18 cellular contexts compared by ENCODE assay signal in genomic region chr15:40249477-40250303, GRCh38. TPM values are rescaled to one million over a fixed set of nuclear protein-coding genes. Genes with fewer than 3 reads are reported as not detected.
DNase-seq lines count a peak whose midpoint lies in the region; ATAC-seq, FAIRE-seq and TF ChIP-seq lines count a peak whose summit lies in the region.
"Had no signal": no experiment of that assay in that cellular context is flagged by ENCODE, and none has a peak within 500 bp of the region (broad histone marks: within the 10 kb centered on the region; RNA-seq: fewer than 3 reads in every experiment).

No MANE protein-coding gene starts in this region.

- no peaks in the 10 kb centered on the region for H3K9me3 Mint-ChIP-seq in natural killer cell treated with Interleukin-12 subunit alpha and Interleukin-12 subunit beta and Interleukin-15 and Interleukin-18, amount 100 ng/mL, for 72 hours
- no peaks in the 10 kb centered on the region for H3K9me3 Mint-ChIP-seq in activated T-cell treated with anti-CD3 and anti-CD28 coated beads, Interleukin-2, amount 50 U/mL, for 4 hours
- H3K9me3 Mint-ChIP-seq: memory B cell had no signal

- TF ChIP-seq RAD21 in HepG2 (CRISPR knock-in tag; IDR thresholded peaks at IDR 0.05) (no peak), K562 (CRISPR knock-in tag; conservative IDR thresholded peaks at IDR 0.05 in 1 of 2, IDR thresholded peaks at IDR 0.05 in 1 of 2) (no peak)

- H2AFZ ChIP-seq in HepG2 (ENCODE audit: low read length) (no peak overlapping the region), K562 (ENCODE audit: low read depth, low read length) (no peak overlapping the region)

- H3K4me1 ChIP-seq in right lobe of liver (peaks cover 0 to 14% (median 5%) of the 10 kb centered on the region in 4 donors), HepG2 (ENCODE audit: insufficient read depth, low read length) (peaks cover 27% of the 10 kb centered on the region), K562 (replicated peaks in 1 of 2; ENCODE audit: control insufficient read depth in 2 of 2, insufficient read depth in 2 of 2, low read length in 2 of 2) (peaks cover 4 to 18% of the 10 kb centered on the region in 2 experiments; a peak in 3 of 5 replicates), right atrium auricular region (peaks cover 0 to 47% of the 10 kb centered on the region in 2 donors), aorta (ENCODE audit: control insufficient read depth in 1 of 2, insufficient read depth in 2 of 2, low read length in 2 of 2) (no peaks in the 10 kb centered on the region)
- H3K4me1 ChIP-seq: A549 had no signal

- TF ChIP-seq CTCF in right lobe of liver (IDR thresholded peaks at IDR 0.05) (no peak), HepG2 (CRISPR knock-in tag; IDR thresholded peaks at IDR 0.05) (no peak), K562 (IDR thresholded peaks at IDR 0.05 in 2 of 3, conservative IDR thresholded peaks at IDR 0.05 in 1 of 3; ENCODE audit: insufficient read depth in 2 of 3, low read depth in 1 of 3, low read length in 3 of 3) (no peak), right atrium auricular region (IDR thresholded peaks at IDR 0.05) (no peak)

- no peaks in the 10 kb centered on the region for H3K9me1 ChIP-seq in K562 (ENCODE audit: control insufficient read depth, insufficient read depth, low read length)

- intact Hi-C loops in right lobe of liver (cut with DNase I) (no loop called here), HepG2 (cut with micrococcal nuclease; ENCODE audit: unreplicated experiment) (no loop called here), K562 (cut with micrococcal nuclease) (no loop called here), aorta (cut with DNase I) (loop anchor here in 1 of 2 donors (10.0 kb wide), 1 partner anchor 65 kb away; no protein-coding TSS in a partner anchor)

- TF ChIP-seq POLR2A in right lobe of liver (IDR thresholded peaks at IDR 0.05): no peak
- no peak for TF ChIP-seq POLR2A in HepG2 (IDR thresholded peaks at IDR 0.05; ENCODE audit: insufficient read depth in 1 of 2, low read depth in 2 of 2, low read length in 2 of 2)
- TF ChIP-seq POLR2A in K562 (conservative IDR thresholded peaks at IDR 0.05): no peak

- peaks cover 13 to 14% of the 10 kb centered on the region in 2 donors for H3K4me1 Mint-ChIP-seq in natural killer cell treated with Interleukin-12 subunit alpha and Interleukin-12 subunit beta and Interleukin-15 and Interleukin-18, amount 100 ng/mL, for 72 hours (ENCODE audit: low read depth in 2 of 2)
- peaks cover 8% of the 10 kb centered on the region for H3K4me1 Mint-ChIP-seq in activated T-cell treated with anti-CD3 and anti-CD28 coated beads, Interleukin-2, amount 50 U/mL, for 4 hours (ENCODE audit: low read depth)

- no peak for FAIRE-seq in HepG2 (lab: Jason Lieb, UNC)
- no peak for FAIRE-seq in K562 (lab: Jason Lieb, UNC)
- FAIRE-seq: A549, D721Med, urothelium cell line had no signal

- H3K36me3 Mint-ChIP-seq in natural killer cell treated with Interleukin-12 subunit alpha and Interleukin-12 subunit beta and Interleukin-15 and Interleukin-18, amount 100 ng/mL, for 72 hours: no peaks in the 10 kb centered on the region
- no peaks in the 10 kb centered on the region for H3K36me3 Mint-ChIP-seq in activated T-cell treated with anti-CD3 and anti-CD28 coated beads, Interleukin-2, amount 50 U/mL, for 4 hours (ENCODE audit: insufficient read depth)
- H3K36me3 Mint-ChIP-seq: memory B cell had no signal

- CTCF ChIA-PET in HepG2 (lab: Yijun Ruan, JAX; ENCODE audit: low intra/inter-chr PET ratio, low total read pairs) (interaction anchor here (2.0 kb wide), 1 partner anchor 25 kb away, joined by 5 read pairs; no protein-coding TSS in a partner anchor), K562 (lab: Yijun Ruan, JAX; ENCODE audit: low intra/inter-chr PET ratio) (interaction anchor here (1.3 kb wide), 1 partner anchor 25 kb away, joined by 3 read pairs; no protein-coding TSS in a partner anchor)

- peaks cover 8 to 16% of the 10 kb centered on the region in 2 donors for H3K27me3 Mint-ChIP-seq in natural killer cell treated with Interleukin-12 subunit alpha and Interleukin-12 subunit beta and Interleukin-15 and Interleukin-18, amount 100 ng/mL, for 72 hours
- peaks cover 28% of the 10 kb centered on the region for H3K27me3 Mint-ChIP-seq in activated T-cell treated with anti-CD3 and anti-CD28 coated beads, Interleukin-2, amount 50 U/mL, for 4 hours (ENCODE audit: low read depth)

- 34% methylated on average over 2 of the region's 11 CpGs for WGBS in right lobe of liver (ENCODE audit: insufficient coverage, low coverage, low lambda C conversion rate, missing lambda C conversion rate)
- WGBS in HepG2 (ENCODE audit: low lambda C conversion rate): 10% methylated on average over 9 of the region's 11 CpGs
- 4% methylated on average over 11 of the region's 11 CpGs for WGBS in K562 (ENCODE audit: insufficient coverage, low coverage, missing lambda C conversion rate)
- WGBS in aorta, 2 donors: 36 to 43% methylated on average over 11 of the region's 11 CpGs

- TF ChIP-seq EP300 in HepG2 (IDR thresholded peaks at IDR 0.05; ENCODE audit: low read depth in 2 of 2, low read length in 2 of 2): no peak
- no peak for TF ChIP-seq EP300 in HepG2 (CRISPR knock-in tag; IDR thresholded peaks at IDR 0.05; ENCODE audit: borderline replicate concordance)
- no peak for TF ChIP-seq EP300 in K562 (IDR thresholded peaks at IDR 0.05; ENCODE audit: low read length)

- DNase-seq in right lobe of liver (peak in 2 of 3 donors; percentile 14 to 31), HepG2 (ENCODE audit: low spot score) (no peak), K562 (ENCODE audit: extremely low read depth in 1 of 4, low spot score in 3 of 4) (no peak), right atrium auricular region (ENCODE audit: low spot score) (no peak), aorta (peak; percentile 37 to 49)
- DNase-seq in natural killer cell treated with Interleukin-12 subunit alpha and Interleukin-12 subunit beta and Interleukin-15 and Interleukin-18, amount 100 ng/mL, for 72 hours (ENCODE audit: low spot score): no peak
- DNase-seq in activated T-cell treated with anti-CD3 and anti-CD28 coated beads, Interleukin-2, amount 50 U/mL, for 4 hours: no peak
- DNase-seq: activated CD4-positive, CD25-positive, alpha-beta regulatory T cell treated with anti-CD3 and anti-CD28 coated beads, Interleukin-2, amount 50 U/mL, for 72 hours; activated T-cell treated with anti-CD3 and anti-CD28 coated beads, Interleukin-2, amount 50 U/mL, for 48 hours; body of pancreas; NCI-H524 treated with DMSO at 0.1 percent for 48 hours had no signal

- in situ Hi-C loops in HepG2 (cut with HindIII; ENCODE audit: extremely low pct_ligation_motif_present, low pct_unique_long_range_greater_than_20kb): no loop called here
- in situ Hi-C loops in K562 (cut with MboI): no loop called here

- no peak for ATAC-seq in right lobe of liver
- ATAC-seq in HepG2: no peak
- no peak; the same call in 2 of the 3 replicates for ATAC-seq in K562
- ATAC-seq in aorta (ENCODE audit: low FRiP score): no peak
- no peak for ATAC-seq in natural killer cell treated with Interleukin-12 subunit alpha and Interleukin-12 subunit beta and Interleukin-15 and Interleukin-18, amount 100 ng/mL, for 72 hours
- ATAC-seq in activated T-cell treated with anti-CD3 and anti-CD28 coated beads, Interleukin-2, amount 50 U/mL, for 4 hours: no peak
- ATAC-seq in HG03571 (IDR thresholded peaks at IDR 0.05; ENCODE audit: unreplicated experiment): no peak
- ATAC-seq: A549, body of pancreas had no signal

- POLR2A ChIA-PET in HepG2 (lab: Yijun Ruan, JAX) (no interaction called here), K562 (lab: Yijun Ruan, JAX) (interaction anchor here (0.9 to 1.4 kb wide), 3 partner anchors 8 to 17 kb away, joined by 3 to 6 read pairs (median 4); partner anchors contain the start of gene PAK6)

- H3K9ac ChIP-seq in HepG2 (ENCODE audit: insufficient read depth, low read depth, low read length): no peak overlapping the region
- peak overlapping the region in 1 of 2 experiments; percentile 33; a peak in 1 of 4 replicates for H3K9ac ChIP-seq in K562 (ENCODE audit: insufficient read depth in 1 of 2, low read depth in 2 of 2, low read length in 2 of 2)

- H3K4me3 ChIP-seq in right lobe of liver (no peak overlapping the region), HepG2 (replicated peaks in 1 of 3; ENCODE audit: insufficient read depth in 1 of 3, low read depth in 2 of 3, low read length in 3 of 3) (no peak overlapping the region), K562 (no peak overlapping the region), right atrium auricular region (no peak overlapping the region), aorta (ENCODE audit: low read length in 2 of 2) (no peak overlapping the region)
- H3K4me3 ChIP-seq: A549, body of pancreas, ovary, SK-N-MC had no signal

- H3K9me3 ChIP-seq in right lobe of liver: no peaks in the 10 kb centered on the region
- H3K9me3 ChIP-seq in HepG2 (ENCODE audit: low read length): no peaks in the 10 kb centered on the region
- H3K9me3 ChIP-seq in K562 (replicated peaks; ENCODE audit: control insufficient read depth, insufficient read depth, low read depth, low read length): no peaks in the 10 kb centered on the region
- no peaks in the 10 kb centered on the region for H3K9me3 ChIP-seq in right atrium auricular region
- no peaks in the 10 kb centered on the region for H3K9me3 ChIP-seq in aorta (ENCODE audit: control insufficient read depth, low read length)
- H3K9me3 ChIP-seq: A549, body of pancreas, ovary had no signal

- H3K27me3 ChIP-seq in right lobe of liver: peaks cover 0 to 17% of the 10 kb centered on the region in 2 donors
- peaks cover 1 to 62% of the 10 kb centered on the region in 2 experiments; a peak in 4 of 5 replicates for H3K27me3 ChIP-seq in HepG2 (ENCODE audit: control insufficient read depth in 1 of 2, insufficient read depth in 2 of 2, low read length in 2 of 2)
- peaks cover 2 to 32% of the 10 kb centered on the region in 2 experiments; a peak in 3 of 5 replicates for H3K27me3 ChIP-seq in K562 (ENCODE audit: control insufficient read depth in 2 of 2, insufficient read depth in 2 of 2, low read length in 2 of 2)
- no peaks in the 10 kb centered on the region for H3K27me3 ChIP-seq in right atrium auricular region
- no peaks in the 10 kb centered on the region for H3K27me3 ChIP-seq in aorta (ENCODE audit: control insufficient read depth in 1 of 2, insufficient read depth in 2 of 2, low read length in 1 of 2)
- H3K27me3 ChIP-seq: body of pancreas, ovary had no signal

- H3K27ac Mint-ChIP-seq in natural killer cell treated with Interleukin-12 subunit alpha and Interleukin-12 subunit beta and Interleukin-15 and Interleukin-18, amount 100 ng/mL, for 72 hours: no peak overlapping the region
- H3K27ac Mint-ChIP-seq: memory B cell had no signal

- H3K79me2 ChIP-seq in HepG2 (ENCODE audit: insufficient read depth, low read length): no peaks in the 10 kb centered on the region
- no peaks in the 10 kb centered on the region for H3K79me2 ChIP-seq in K562 (ENCODE audit: control insufficient read depth, insufficient read depth, low read length)

- H3K36me3 ChIP-seq in right lobe of liver (no peaks in the 10 kb centered on the region), HepG2 (replicated peaks in 1 of 2; ENCODE audit: control insufficient read depth in 1 of 2, insufficient read depth in 2 of 2, low read length in 2 of 2) (no peaks in the 10 kb centered on the region), K562 (ENCODE audit: control insufficient read depth, insufficient read depth, low read length) (no peaks in the 10 kb centered on the region), right atrium auricular region (no peaks in the 10 kb centered on the region), aorta (ENCODE audit: control insufficient read depth in 1 of 2, insufficient read depth in 2 of 2, low read length in 1 of 2) (no peaks in the 10 kb centered on the region)
- H3K36me3 ChIP-seq: ovary had no signal

- H4K20me1 ChIP-seq in HepG2 (ENCODE audit: insufficient read depth, low read length) (no peaks in the 10 kb centered on the region), K562 (replicated peaks; ENCODE audit: control insufficient read depth, insufficient read depth, low read length) (no peaks in the 10 kb centered on the region)

- BruUV-seq in HepG2 (replicated peaks; lab: Mats Ljungman, UMichigan) (no TSS peak), K562 (replicated peaks; lab: Mats Ljungman, UMichigan) (no TSS peak)

- no peak overlapping the region for H3K27ac ChIP-seq in right lobe of liver
- no peak overlapping the region for H3K27ac ChIP-seq in HepG2 (ENCODE audit: extremely low read length, insufficient read depth, low read length)
- H3K27ac ChIP-seq in K562 (ENCODE audit: extremely low read depth, low read depth, low read length): no peak overlapping the region
- peak overlapping the region; percentile 38 to 42 for H3K27ac ChIP-seq in right atrium auricular region
- H3K27ac ChIP-seq in aorta (ENCODE audit: low read depth in 1 of 2, low read length in 2 of 2): no peak overlapping the region
- H3K27ac ChIP-seq: A549, body of pancreas, ovary, SK-N-MC had no signal

- no peak overlapping the region for H3K4me3 Mint-ChIP-seq in natural killer cell treated with Interleukin-12 subunit alpha and Interleukin-12 subunit beta and Interleukin-15 and Interleukin-18, amount 100 ng/mL, for 72 hours
- H3K4me3 Mint-ChIP-seq in activated T-cell treated with anti-CD3 and anti-CD28 coated beads, Interleukin-2, amount 50 U/mL, for 4 hours: no peak overlapping the region
- H3K4me3 Mint-ChIP-seq: memory B cell had no signal

- H3K4me2 ChIP-seq in HepG2 (ENCODE audit: low read depth, low read length) (no peak overlapping the region), K562 (ENCODE audit: insufficient read depth, low read length) (no peak overlapping the region)
- H3K4me2 ChIP-seq: A549 had no signal

RNA-seq across cellular contexts. Expression of gene PAK6, which starts 10.8 kb away (rescaled TPM):
- total RNA-seq in right lobe of liver (under 1 TPM in 4 of 6 experiments, not detected in 2; 0.05 to 0.19 (median 0.10) TPM), HepG2 (2016; rRNA removed; fragmentation: Illumina TruSeq; extraction: Trizol) (0.07 TPM in 1 of 2 replicates, not detected in the other), K562 (2014; rRNA removed) (0.08 and 0.09 TPM in 2 replicates), K562 (2014; rRNA removed; fragmentation: Illumina TruSeq; extraction: Trizol) (0.22 TPM in 1 of 2 replicates, not detected in the other), K562 (2015; rRNA removed; fragmentation: Illumina TruSeq; extraction: Trizol) (0.08 TPM in 1 of 2 replicates, not detected in the other), K562 (2021) (0.20 and 0.47 TPM in 2 replicates), right atrium auricular region (10 to 100 TPM; 15.3 to 32.5 TPM), aorta (under 1 TPM; 0.81 to 0.91 TPM)
- total RNA-seq in HepG2 (2016; cell fraction: cytosol; rRNA removed; fragmentation: Illumina TruSeq; extraction: Trizol; ENCODE audit: low read depth): not detected in 2 replicates
- 0.09 TPM in 1 of 2 replicates, not detected in the other for total RNA-seq in HepG2 (2016; cell fraction: insoluble cytoplasmic fraction; rRNA removed; fragmentation: Illumina TruSeq; extraction: Trizol)
- total RNA-seq in HepG2 (2016; cell fraction: membrane; rRNA removed; fragmentation: Illumina TruSeq; extraction: Trizol): not detected in 2 replicates
- total RNA-seq in HepG2 (2016; cell fraction: nucleus; rRNA removed; fragmentation: Illumina TruSeq; extraction: Trizol): not detected in 2 replicates
- polyA plus RNA-seq in HepG2 (2011; rRNA removed) (0.10 TPM in 1 of 2 replicates, not detected in the other), K562 (2011; rRNA removed) (0.28 and 0.74 TPM in 2 replicates), K562 (2014; fragmentation: Illumina TruSeq; extraction: Trizol) (0.16 and 0.33 TPM in 2 replicates), K562 (2014; fragmentation: Nextera tagmentation; extraction: Ambion mirVana) (under 1 TPM in 1 of 2 experiments, not detected in 1; 0.03 TPM), K562 (2014; rRNA removed) (0.04 and 0.07 TPM in 2 replicates), aorta (not detected)
- 0.13 TPM in 1 of 2 replicates, not detected in the other for polyA plus RNA-seq in HepG2 (2011; cell fraction: cytosol; rRNA removed)
- 0.11 TPM in 1 of 2 replicates, not detected in the other for polyA plus RNA-seq in HepG2 (2011; cell fraction: nucleus; rRNA removed)
- polyA plus RNA-seq in HepG2 (2012): not detected in 2 replicates
- polyA plus RNA-seq in HepG2 (2016; cell fraction: cytosol; fragmentation: Illumina TruSeq; extraction: Trizol; ENCODE audit: low read depth): not detected in 2 replicates
- polyA plus RNA-seq in HepG2 (2016; cell fraction: insoluble cytoplasmic fraction; fragmentation: Illumina TruSeq; extraction: Trizol; ENCODE audit: low read depth): not detected in 2 replicates
- polyA plus RNA-seq in HepG2 (2016; cell fraction: membrane; fragmentation: Illumina TruSeq; extraction: Trizol; ENCODE audit: low read depth): not detected in 2 replicates
- polyA plus RNA-seq in HepG2 (2016; cell fraction: nucleus; fragmentation: Illumina TruSeq; extraction: Trizol; ENCODE audit: insufficient read depth, low read depth): 0.22 TPM in 1 of 2 replicates, not detected in the other
- polyA minus RNA-seq in HepG2 (2011; rRNA and poly(A)+ RNA removed; ENCODE audit: low replicate concordance): 0.23 TPM in 1 of 2 replicates, not detected in the other
- not detected in 2 replicates for polyA minus RNA-seq in HepG2 (2011; cell fraction: cytosol; rRNA and poly(A)+ RNA removed)
- 0.52 TPM in 1 of 2 replicates, not detected in the other for polyA minus RNA-seq in HepG2 (2011; cell fraction: nucleus; rRNA and poly(A)+ RNA removed)
- 0.25 and 1.3 TPM in 2 replicates for total RNA-seq in K562 (2011; cell fraction: chromatin; rRNA removed; ENCODE audit: low replicate concordance)
- 0.66 and 1.8 TPM in 2 replicates for total RNA-seq in K562 (2011; cell fraction: nucleolus; rRNA removed)
- 0.15 and 1.8 TPM in 2 replicates for total RNA-seq in K562 (2011; cell fraction: nucleoplasm; rRNA removed)
- 0.25 and 2.2 TPM in 2 replicates for polyA plus RNA-seq in K562 (2011; cell fraction: cytosol; rRNA removed)
- 0.18 and 2.1 TPM in 2 replicates for polyA plus RNA-seq in K562 (2011; cell fraction: nucleus; rRNA removed)
- 0.17 and 0.33 TPM in 2 replicates for polyA plus RNA-seq in K562 (2012)
- polyA minus RNA-seq in K562 (2011; rRNA and poly(A)+ RNA removed): 0.15 and 0.25 TPM in 2 replicates
- 1.1 TPM in 1 of 2 replicates, not detected in the other for polyA minus RNA-seq in K562 (2011; cell fraction: cytosol; rRNA and poly(A)+ RNA removed)
- polyA minus RNA-seq in K562 (2011; cell fraction: nucleus; rRNA and poly(A)+ RNA removed): 0.33 and 2.3 TPM in 2 replicates
- total RNA-seq in natural killer cell treated with Interleukin-12 subunit alpha and Interleukin-12 subunit beta and Interleukin-15 and Interleukin-18, amount 100 ng/mL, for 72 hours: 1 to 10 TPM; 1.9 to 2.9 TPM
- total RNA-seq in activated T-cell treated with anti-CD3 and anti-CD28 coated beads, Interleukin-2, amount 50 U/mL, for 4 hours: under 1 TPM; 0.28 to 0.84 (median 0.76) TPM

RNA-seq across cellular contexts. Expression of gene ANKRD63, which starts 33.2 kb away (rescaled TPM):
- total RNA-seq in right lobe of liver (under 1 TPM in 1 of 6 experiments, not detected in 5; 0.24 TPM), HepG2 (2016; rRNA removed; fragmentation: Illumina TruSeq; extraction: Trizol) (not detected in 2 replicates), K562 (2014; rRNA removed) (2.0 and 2.5 TPM in 2 replicates), K562 (2014; rRNA removed; fragmentation: Illumina TruSeq; extraction: Trizol) (not detected in 2 replicates), K562 (2015; rRNA removed; fragmentation: Illumina TruSeq; extraction: Trizol) (not detected in 2 replicates), K562 (2021) (1.8 and 2.5 TPM in 2 replicates), right atrium auricular region (1 to 10 TPM in 1 of 2 donors, under 1 TPM in 1; 0.44 to 1.3 TPM), aorta (not detected)
- total RNA-seq in HepG2 (2016; cell fraction: cytosol; rRNA removed; fragmentation: Illumina TruSeq; extraction: Trizol; ENCODE audit: low read depth): not detected in 2 replicates
- not detected in 2 replicates for total RNA-seq in HepG2 (2016; cell fraction: insoluble cytoplasmic fraction; rRNA removed; fragmentation: Illumina TruSeq; extraction: Trizol)
- total RNA-seq in HepG2 (2016; cell fraction: membrane; rRNA removed; fragmentation: Illumina TruSeq; extraction: Trizol): not detected in 2 replicates
- total RNA-seq in HepG2 (2016; cell fraction: nucleus; rRNA removed; fragmentation: Illumina TruSeq; extraction: Trizol): not detected in 2 replicates
- polyA plus RNA-seq in HepG2 (2011; rRNA removed) (not detected in 2 replicates), K562 (2011; rRNA removed) (0.19 TPM in 1 of 2 replicates, not detected in the other), K562 (2014; fragmentation: Illumina TruSeq; extraction: Trizol) (not detected in 2 replicates), K562 (2014; fragmentation: Nextera tagmentation; extraction: Ambion mirVana) (not detected), K562 (2014; rRNA removed) (0.63 and 1.3 TPM in 2 replicates), aorta (not detected)
- polyA plus RNA-seq in HepG2 (2011; cell fraction: cytosol; rRNA removed): not detected in 2 replicates
- polyA plus RNA-seq in HepG2 (2011; cell fraction: nucleus; rRNA removed): not detected in 2 replicates
- not detected in 2 replicates for polyA plus RNA-seq in HepG2 (2012)
- not detected in 2 replicates for polyA plus RNA-seq in HepG2 (2016; cell fraction: cytosol; fragmentation: Illumina TruSeq; extraction: Trizol; ENCODE audit: low read depth)
- polyA plus RNA-seq in HepG2 (2016; cell fraction: insoluble cytoplasmic fraction; fragmentation: Illumina TruSeq; extraction: Trizol; ENCODE audit: low read depth): not detected in 2 replicates
- not detected in 2 replicates for polyA plus RNA-seq in HepG2 (2016; cell fraction: membrane; fragmentation: Illumina TruSeq; extraction: Trizol; ENCODE audit: low read depth)
- polyA plus RNA-seq in HepG2 (2016; cell fraction: nucleus; fragmentation: Illumina TruSeq; extraction: Trizol; ENCODE audit: insufficient read depth, low read depth): not detected in 2 replicates
- 0.42 TPM in 1 of 2 replicates, not detected in the other for polyA minus RNA-seq in HepG2 (2011; rRNA and poly(A)+ RNA removed; ENCODE audit: low replicate concordance)
- polyA minus RNA-seq in HepG2 (2011; cell fraction: cytosol; rRNA and poly(A)+ RNA removed): not detected in 2 replicates
- not detected in 2 replicates for polyA minus RNA-seq in HepG2 (2011; cell fraction: nucleus; rRNA and poly(A)+ RNA removed)
- total RNA-seq in K562 (2011; cell fraction: chromatin; rRNA removed; ENCODE audit: low replicate concordance): 1.5 TPM in 1 of 2 replicates, not detected in the other
- 0.92 and 2.5 TPM in 2 replicates for total RNA-seq in K562 (2011; cell fraction: nucleolus; rRNA removed)
- not detected in 2 replicates for total RNA-seq in K562 (2011; cell fraction: nucleoplasm; rRNA removed)
- polyA plus RNA-seq in K562 (2011; cell fraction: cytosol; rRNA removed): 0.24 and 2.1 TPM in 2 replicates
- polyA plus RNA-seq in K562 (2011; cell fraction: nucleus; rRNA removed): 2.7 and 5.3 TPM in 2 replicates
- polyA plus RNA-seq in K562 (2012): 0.60 and 1.1 TPM in 2 replicates
- not detected in 2 replicates for polyA minus RNA-seq in K562 (2011; rRNA and poly(A)+ RNA removed)
- polyA minus RNA-seq in K562 (2011; cell fraction: cytosol; rRNA and poly(A)+ RNA removed): 1.5 and 3.5 TPM in 2 replicates
- 3.4 and 3.7 TPM in 2 replicates for polyA minus RNA-seq in K562 (2011; cell fraction: nucleus; rRNA and poly(A)+ RNA removed)
- total RNA-seq in natural killer cell treated with Interleukin-12 subunit alpha and Interleukin-12 subunit beta and Interleukin-15 and Interleukin-18, amount 100 ng/mL, for 72 hours: not detected
- total RNA-seq in activated T-cell treated with anti-CD3 and anti-CD28 coated beads, Interleukin-2, amount 50 U/mL, for 4 hours: not detected
- total RNA-seq: body of pancreas had no signal
- polyA plus RNA-seq: ovary had no signal

RNA-seq across cellular contexts. Expression of gene PLCB2, which starts 58.0 kb away (rescaled TPM):
- total RNA-seq in right lobe of liver (10 to 100 TPM in 2 of 6 experiments, 1 to 10 TPM in 4; 5.0 to 18.0 (median 7.2) TPM), HepG2 (2016; rRNA removed; fragmentation: Illumina TruSeq; extraction: Trizol) (not detected in 2 replicates), K562 (2014; rRNA removed) (6.9 and 7.1 TPM in 2 replicates), K562 (2014; rRNA removed; fragmentation: Illumina TruSeq; extraction: Trizol) (3.4 and 4.1 TPM in 2 replicates), K562 (2015; rRNA removed; fragmentation: Illumina TruSeq; extraction: Trizol) (10.0 and 10.8 TPM in 2 replicates), K562 (2021) (11.2 and 11.6 TPM in 2 replicates), right atrium auricular region (1 to 10 TPM; 1.9 to 8.4 TPM), aorta (10 to 100 TPM; 23.6 to 55.8 TPM)
- not detected in 2 replicates for total RNA-seq in HepG2 (2016; cell fraction: cytosol; rRNA removed; fragmentation: Illumina TruSeq; extraction: Trizol; ENCODE audit: low read depth)
- total RNA-seq in HepG2 (2016; cell fraction: insoluble cytoplasmic fraction; rRNA removed; fragmentation: Illumina TruSeq; extraction: Trizol): not detected in 2 replicates
- not detected in 2 replicates for total RNA-seq in HepG2 (2016; cell fraction: membrane; rRNA removed; fragmentation: Illumina TruSeq; extraction: Trizol)
- total RNA-seq in HepG2 (2016; cell fraction: nucleus; rRNA removed; fragmentation: Illumina TruSeq; extraction: Trizol): not detected in 2 replicates
- polyA plus RNA-seq in HepG2 (2011; rRNA removed) (0.11 TPM in 1 of 2 replicates, not detected in the other), K562 (2011; rRNA removed) (8.0 and 25.4 TPM in 2 replicates), K562 (2014; fragmentation: Illumina TruSeq; extraction: Trizol) (9.0 and 9.5 TPM in 2 replicates), K562 (2014; fragmentation: Nextera tagmentation; extraction: Ambion mirVana) (under 1 TPM; 0.37 to 0.59 TPM), K562 (2014; rRNA removed) (12.3 and 13.2 TPM in 2 replicates), aorta (1 to 10 TPM; 5.8 to 7.2 TPM)
- 0.05 and 0.06 TPM in 2 replicates for polyA plus RNA-seq in HepG2 (2011; cell fraction: cytosol; rRNA removed)
- 0.39 and 0.71 TPM in 2 replicates for polyA plus RNA-seq in HepG2 (2011; cell fraction: nucleus; rRNA removed)
- polyA plus RNA-seq in HepG2 (2012): not detected in 2 replicates
- polyA plus RNA-seq in HepG2 (2016; cell fraction: cytosol; fragmentation: Illumina TruSeq; extraction: Trizol; ENCODE audit: low read depth): not detected in 2 replicates
- polyA plus RNA-seq in HepG2 (2016; cell fraction: insoluble cytoplasmic fraction; fragmentation: Illumina TruSeq; extraction: Trizol; ENCODE audit: low read depth): not detected in 2 replicates
- polyA plus RNA-seq in HepG2 (2016; cell fraction: membrane; fragmentation: Illumina TruSeq; extraction: Trizol; ENCODE audit: low read depth): not detected in 2 replicates
- not detected in 2 replicates for polyA plus RNA-seq in HepG2 (2016; cell fraction: nucleus; fragmentation: Illumina TruSeq; extraction: Trizol; ENCODE audit: insufficient read depth, low read depth)
- polyA minus RNA-seq in HepG2 (2011; rRNA and poly(A)+ RNA removed; ENCODE audit: low replicate concordance): 29.2 TPM in 1 of 2 replicates, not detected in the other
- not detected in 2 replicates for polyA minus RNA-seq in HepG2 (2011; cell fraction: cytosol; rRNA and poly(A)+ RNA removed)
- polyA minus RNA-seq in HepG2 (2011; cell fraction: nucleus; rRNA and poly(A)+ RNA removed): not detected in 2 replicates
- total RNA-seq in K562 (2011; cell fraction: chromatin; rRNA removed; ENCODE audit: low replicate concordance): 12.9 and 33.6 TPM in 2 replicates
- 15.5 and 22.3 TPM in 2 replicates for total RNA-seq in K562 (2011; cell fraction: nucleolus; rRNA removed)
- total RNA-seq in K562 (2011; cell fraction: nucleoplasm; rRNA removed): 11.8 and 13.5 TPM in 2 replicates
- 10.9 and 18.6 TPM in 2 replicates for polyA plus RNA-seq in K562 (2011; cell fraction: cytosol; rRNA removed)
- polyA plus RNA-seq in K562 (2011; cell fraction: nucleus; rRNA removed): 111 and 184 TPM in 2 replicates
- polyA plus RNA-seq in K562 (2012): 14.5 and 45.8 TPM in 2 replicates
- polyA minus RNA-seq in K562 (2011; rRNA and poly(A)+ RNA removed): 6.1 and 8.4 TPM in 2 replicates
- polyA minus RNA-seq in K562 (2011; cell fraction: cytosol; rRNA and poly(A)+ RNA removed): 5.0 and 9.4 TPM in 2 replicates
- 17.9 and 45.7 TPM in 2 replicates for polyA minus RNA-seq in K562 (2011; cell fraction: nucleus; rRNA and poly(A)+ RNA removed)
- total RNA-seq in natural killer cell treated with Interleukin-12 subunit alpha and Interleukin-12 subunit beta and Interleukin-15 and Interleukin-18, amount 100 ng/mL, for 72 hours: 100 to 1,000 TPM in 1 of 2 donors, 10 to 100 TPM in 1; 90.5 to 109 TPM
- total RNA-seq in activated T-cell treated with anti-CD3 and anti-CD28 coated beads, Interleukin-2, amount 50 U/mL, for 4 hours: 10 to 100 TPM; 41.7 to 50.3 (median 48.6) TPM

Comparison
In these comparisons a context has a peak if more than half of its experiments do, and no peak if none do; other contexts are left out.
1. DNase-seq: peak in right lobe of liver (2 of 3) and aorta (2 of 2); none in HepG2 (single experiment), K562 (0 of 4), right atrium auricular region (single experiment), natural killer cell treated with Interleukin-12 subunit alpha and Interleukin-12 subunit beta and Interleukin-15 and Interleukin-18, amount 100 ng/mL, for 72 hours (single experiment) and activated T-cell treated with anti-CD3 and anti-CD28 coated beads, Interleukin-2, amount 50 U/mL, for 4 hours (single experiment).
2. H3K27ac ChIP-seq: peak in right atrium auricular region (2 of 2); none in right lobe of liver (0 of 3), HepG2 (single experiment), K562 (single experiment) and aorta (0 of 2).
3. RNA of gene PAK6, which starts 10.8 kb away (total RNA-seq): 15.3 to 32.5 TPM in right atrium auricular region; 1.9 to 2.9 TPM in natural killer cell treated with Interleukin-12 subunit alpha and Interleukin-12 subunit beta and Interleukin-15 and Interleukin-18, amount 100 ng/mL, for 72 hours, 0.81 to 0.91 TPM in aorta, 0.28 to 0.84 TPM in activated T-cell treated with anti-CD3 and anti-CD28 coated beads, Interleukin-2, amount 50 U/mL, for 4 hours, 0.08 to 1.8 TPM in K562, 0.07 to 0.09 TPM in HepG2 and 0.05 to 0.19 TPM in right lobe of liver; every median in the first group is over 4 times any median in the second.